Comparison of ENCODE assay signal across 8 cellular contexts in genomic region chr3:81242871-81243270, GRCh38.
DNase-seq lines count a peak whose midpoint lies in the region; ATAC-seq and TF ChIP-seq lines count a peak whose summit lies in the region.

No MANE protein-coding gene starts in this region.

- H3K9me3 Mint-ChIP-seq in stimulated activated naive CD8-positive, alpha-beta T cell treated with anti-CD3 and anti-CD28 coated beads, Interleukin-15, amount 100 ng/mL, for 72 hours, result no peaks in the 10 kb centered on the region

- ATAC-seq in GM19351 (IDR thresholded peaks at IDR 0.05; ENCODE audit: unreplicated experiment), result peak; percentile 54
- no peak for ATAC-seq in stimulated activated naive CD8-positive, alpha-beta T cell treated with anti-CD3 and anti-CD28 coated beads, Interleukin-15, Interleukin-2, amounts not matched to agents 100 U/mL and 50 U/mL, for 24 hours
- ATAC-seq in stimulated activated naive CD8-positive, alpha-beta T cell treated with anti-CD3 and anti-CD28 coated beads, Interleukin-15, amount 100 ng/mL, for 72 hours, result no peak

- no peaks in the 10 kb centered on the region for H3K27me3 Mint-ChIP-seq in stimulated activated naive CD8-positive, alpha-beta T cell treated with anti-CD3 and anti-CD28 coated beads, Interleukin-15, amount 100 ng/mL, for 72 hours

- no peak overlapping the region for H3K27ac Mint-ChIP-seq in stimulated activated naive CD8-positive, alpha-beta T cell treated with anti-CD3 and anti-CD28 coated beads, Interleukin-15, amount 100 ng/mL, for 72 hours

- peak; percentile 20 for DNase-seq in ACHN
- DNase-seq in NCI-H226, result peak; percentile 14
- peak; percentile 32 for DNase-seq in fibroblast of mammary gland (ENCODE audit: low read depth)
- DNase-seq in stimulated activated naive CD8-positive, alpha-beta T cell treated with anti-CD3 and anti-CD28 coated beads, Interleukin-15, Interleukin-2, amounts not matched to agents 100 U/mL and 50 U/mL, for 24 hours, result no peak
- DNase-seq in stimulated activated naive CD8-positive, alpha-beta T cell treated with anti-CD3 and anti-CD28 coated beads, Interleukin-15, amount 100 ng/mL, for 72 hours, result no peak
- DNase-seq in stimulated activated CD4-positive, alpha-beta T cell treated with anti-CD3 and anti-CD28 coated beads, Interleukin-1b, Interleukin-23, amount 100 ng/mL, for 48 hours, result no peak
- DNase-seq in T1000 (lab: John Stamatoyannopoulos, UW), result no peak

- in situ Hi-C loops in ACHN (cut with HindIII; ENCODE audit: low pct_ligation_motif_present, low pct_unique_long_range_greater_than_20kb, low sequenced_read_pairs), result no loop called here

- H3K4me1 Mint-ChIP-seq in stimulated activated naive CD8-positive, alpha-beta T cell treated with anti-CD3 and anti-CD28 coated beads, Interleukin-15, amount 100 ng/mL, for 72 hours, result no peaks in the 10 kb centered on the region

- no peak overlapping the region for H3K4me3 Mint-ChIP-seq in stimulated activated naive CD8-positive, alpha-beta T cell treated with anti-CD3 and anti-CD28 coated beads, Interleukin-15, amount 100 ng/mL, for 72 hours

- H3K4me3 ChIP-seq in fibroblast of mammary gland (ENCODE audit: control insufficient read depth, low read depth, low read length), result no peak overlapping the region

- TF ChIP-seq CTCF in fibroblast of mammary gland (conservative IDR thresholded peaks at IDR 0.05; ENCODE audit: control insufficient read depth, insufficient read depth, low read depth, low read length), result peak; percentile 56

Comparison
In these comparisons a context has a peak if more than half of its experiments do, and no peak if none do; other contexts are left out.
1. DNase-seq: peak in ACHN (single experiment), NCI-H226 (single experiment) and fibroblast of mammary gland (single experiment); none in stimulated activated naive CD8-positive, alpha-beta T cell treated with anti-CD3 and anti-CD28 coated beads, Interleukin-15, Interleukin-2, amounts not matched to agents 100 U/mL and 50 U/mL, for 24 hours (single experiment), stimulated activated naive CD8-positive, alpha-beta T cell treated with anti-CD3 and anti-CD28 coated beads, Interleukin-15, amount 100 ng/mL, for 72 hours (0 of 2), stimulated activated CD4-positive, alpha-beta T cell treated with anti-CD3 and anti-CD28 coated beads, Interleukin-1b, Interleukin-23, amount 100 ng/mL, for 48 hours (single experiment) and T1000 (single experiment).